8 cellular contexts compared by ENCODE assay signal in genomic region chr5:20972419-20972925, GRCh38.
A peak's percentile ranks its signal among the peaks of the same experiment; 100 is the strongest.
DNase-seq lines count a peak whose midpoint lies in the region; FAIRE-seq and TF ChIP-seq lines count a peak whose summit lies in the region.

No MANE protein-coding gene starts in this region.

- peak overlapping the region; percentile 80 for H3K4me2 ChIP-seq in SU-DHL-6 (ENCODE audit: low read depth, low read length, poor library complexity, severe bottlenecking)

- TF ChIP-seq POLR2A in uterus (IDR thresholded peaks at IDR 0.05) = no peak

- no peaks in the 10 kb centered on the region for H3K36me3 Mint-ChIP-seq in glutamatergic neuron (ENCODE audit: unreplicated experiment)

- intact Hi-C loops in uterus (cut with DNase I; ENCODE audit: low total_unique reads) = no loop called here

- no peaks in the 10 kb centered on the region for H4K20me1 ChIP-seq in SU-DHL-6 (ENCODE audit: low read depth, low read length)

- peak overlapping the region; percentile 66 for H3K27ac Mint-ChIP-seq in glutamatergic neuron (ENCODE audit: unreplicated experiment)

- no peaks in the 10 kb centered on the region for H3K9me2 ChIP-seq in SU-DHL-6 (replicated peaks; ENCODE audit: insufficient read depth, low read length)

- peak; percentile 13 for FAIRE-seq in HTR-8/SVneo (lab: Jason Lieb, UNC)

- peak overlapping the region; percentile 14 for H3K27ac ChIP-seq in SU-DHL-6 (ENCODE audit: low read depth, low read length)
- H3K27ac ChIP-seq in rectal smooth muscle tissue (ENCODE audit: low read depth, low read length) = no peak overlapping the region
- H3K27ac ChIP-seq in uterus = no peak overlapping the region

- H3K27me3 ChIP-seq in SU-DHL-6 (ENCODE audit: low read length) (no peaks in the 10 kb centered on the region), rectal smooth muscle tissue (ENCODE audit: control insufficient read depth, insufficient read depth, low read length) (no peaks in the 10 kb centered on the region), uterus (no peaks in the 10 kb centered on the region)

- H3F3A ChIP-seq in SU-DHL-6 (ENCODE audit: insufficient read depth) = no peaks in the 10 kb centered on the region

- peaks cover 2% of the 10 kb centered on the region for H3K27me3 Mint-ChIP-seq in glutamatergic neuron (ENCODE audit: unreplicated experiment)

- H3K9ac ChIP-seq in SU-DHL-6 (ENCODE audit: low read length) (peak overlapping the region; percentile 54), rectal smooth muscle tissue (ENCODE audit: low read length) (no peak overlapping the region)

- TF ChIP-seq CTCF in SU-DHL-6 (IDR thresholded peaks at IDR 0.05; ENCODE audit: insufficient read depth, low read length, poor library complexity, severe bottlenecking) = peak; percentile 53
- no peak for TF ChIP-seq CTCF in glutamatergic neuron (IDR thresholded peaks at IDR 0.05; ENCODE audit: partially characterized antibody, unreplicated experiment)
- TF ChIP-seq CTCF in uterus (IDR thresholded peaks at IDR 0.05) = no peak

- peak overlapping the region; percentile 92 for H2AFZ ChIP-seq in SU-DHL-6 (ENCODE audit: low read depth, low read length, severe bottlenecking)

- DNase-seq in SIG-M5 treated with dmso at 0.1 percent for 504 hours (lab: John Stamatoyannopoulos, UW; ENCODE audit: unreplicated experiment) = peak; percentile 63
- no peak for DNase-seq in SIG-M5 (lab: John Stamatoyannopoulos, UW)
- DNase-seq in HTR-8/SVneo (ENCODE audit: insufficient read length, low spot score) = peak; percentile 54
- peak; percentile 22 for DNase-seq in glutamatergic neuron
- DNase-seq in uterus = no peak
- DNase-seq in middle frontal gyrus (ENCODE audit: extremely low spot score, low spot score) = no peak

- H3K9me3 ChIP-seq in SU-DHL-6 (ENCODE audit: insufficient read depth, low read length) = no peaks in the 10 kb centered on the region
- H3K9me3 ChIP-seq in uterus = no peaks in the 10 kb centered on the region

- H3K4me3 ChIP-seq in SU-DHL-6 (ENCODE audit: insufficient read depth, low read length, poor library complexity, severe bottlenecking) = peak overlapping the region; percentile 57
- H3K4me3 ChIP-seq in rectal smooth muscle tissue (ENCODE audit: low read length) = peak overlapping the region; percentile 45
- H3K4me3 ChIP-seq in uterus = peak overlapping the region in 1 of 2 donors; percentile 11

- H3K36me3 ChIP-seq in SU-DHL-6 (ENCODE audit: low read length) (no peaks in the 10 kb centered on the region), rectal smooth muscle tissue (ENCODE audit: control insufficient read depth, insufficient read depth, low read length) (no peaks in the 10 kb centered on the region), uterus (no peaks in the 10 kb centered on the region)

- H3K4me1 ChIP-seq in rectal smooth muscle tissue (ENCODE audit: control insufficient read depth, insufficient read depth, low read length) (no peaks in the 10 kb centered on the region), uterus (no peaks in the 10 kb centered on the region)

- peaks cover 6% of the 10 kb centered on the region for H3K4me1 Mint-ChIP-seq in glutamatergic neuron (ENCODE audit: low read depth, unreplicated experiment)

- H3K4me3 Mint-ChIP-seq in glutamatergic neuron (ENCODE audit: unreplicated experiment) = no peak overlapping the region

- H3K79me2 ChIP-seq in SU-DHL-6 (ENCODE audit: insufficient read depth, low read length) = no peaks in the 10 kb centered on the region

- no peaks in the 10 kb centered on the region for H3K9me3 Mint-ChIP-seq in glutamatergic neuron (ENCODE audit: unreplicated experiment)

Comparison
In these comparisons a context has a peak if more than half of its experiments do, and no peak if none do; other contexts are left out.
1. DNase-seq: peak in SIG-M5 treated with dmso at 0.1 percent for 504 hours (single experiment), HTR-8/SVneo (single experiment) and glutamatergic neuron (single experiment); none in SIG-M5 (single experiment), uterus (0 of 2) and middle frontal gyrus (single experiment).